11 cellular contexts compared by ENCODE assay signal in genomic region chr7:767941-768729, GRCh38. TPM values are rescaled to one million over a fixed set of nuclear protein-coding genes. Genes with fewer than 3 reads are reported as not detected.
A peak's percentile ranks its signal among the peaks of the same experiment; 100 is the strongest.
DNase-seq lines count a peak whose midpoint lies in the region; ATAC-seq and TF ChIP-seq lines count a peak whose summit lies in the region.
"Had no signal": no experiment of that assay in that cellular context is flagged by ENCODE, and none has a peak within 500 bp of the region (broad histone marks: within the 10 kb centered on the region; RNA-seq: fewer than 3 reads in every experiment).

No MANE protein-coding gene starts in this region.

- peak; percentile 24 for DNase-seq in stimulated activated CD4-positive, alpha-beta T cell treated with anti-CD3 and anti-CD28 coated beads, Interleukin-12 subunit alpha, Interleukin-12 subunit beta, amount 100 ng/mL, for 4 hours
- DNase-seq in stimulated activated CD4-positive, alpha-beta T cell treated with anti-CD3 and anti-CD28 coated beads, Interleukin-4, amount 100 ng/mL, for 24 hours, result no peak
- no peak for DNase-seq in adipocyte (ENCODE audit: low read depth)
- DNase-seq in right cardiac atrium, result peak; percentile 56 to 88 (median 83)
- no peak for DNase-seq in vagina (ENCODE audit: extremely low spot score in 2 of 2)
- no peak for DNase-seq in activated CD8-positive, alpha-beta T cell treated with anti-CD3 and anti-CD28 coated beads, Interleukin-2, amount 10 ng/mL, durations not matched to agents 7 days and 5 days
- DNase-seq in activated T-helper 2 cell treated with anti-CD3 and anti-CD28 coated beads, Interferon-gamma antibody, Interleukin-2, Interleukin-4, amounts not matched to agents 10 μg/mL and 5 μg/mL and 100 μg/mL, durations not matched to agents 14 hours and 24 hours and 36 hours (ENCODE audit: low spot score), result no peak
- no peak for DNase-seq in GOT3 (lab: John Stamatoyannopoulos, UW)
- DNase-seq: activated naive CD8-positive, alpha-beta T cell treated with anti-CD3 and anti-CD28 coated beads, Interleukin-2, amount 10 ng/mL, durations not matched to agents 7 days and 5 days; SHP77 treated with DMSO at 0.1 percent for 48 hours had no signal

- WGBS in right cardiac atrium, result 88% methylated on average over 65 of the region's 65 CpGs

- peaks cover 23% of the 10 kb centered on the region for H3K36me3 Mint-ChIP-seq in activated CD8-positive, alpha-beta T cell treated with anti-CD3 and anti-CD28 coated beads, Interleukin-2, amount 10 ng/mL, durations not matched to agents 7 days and 5 days (ENCODE audit: low read depth)
- H3K36me3 Mint-ChIP-seq in activated T-helper 2 cell treated with anti-CD3 and anti-CD28 coated beads, Interferon-gamma antibody, Interleukin-2, Interleukin-4, amounts not matched to agents 10 μg/mL and 5 μg/mL and 100 μg/mL, durations not matched to agents 14 hours and 24 hours and 36 hours (ENCODE audit: low read depth), result peaks cover 26% of the 10 kb centered on the region

- H3K27me3 ChIP-seq in adipocyte (replicated peaks; ENCODE audit: control insufficient read depth, insufficient read depth, low read length) (no peaks in the 10 kb centered on the region), right cardiac atrium (ENCODE audit: control insufficient read depth, insufficient read depth) (no peaks in the 10 kb centered on the region), vagina (no peaks in the 10 kb centered on the region)

- peaks cover 20% of the 10 kb centered on the region for H3K4me1 ChIP-seq in adipocyte (ENCODE audit: control insufficient read depth, insufficient read depth, low read length)
- peaks cover 6% of the 10 kb centered on the region for H3K4me1 ChIP-seq in right cardiac atrium (ENCODE audit: control insufficient read depth, insufficient read depth, low read length)
- peaks cover 30% of the 10 kb centered on the region for H3K4me1 ChIP-seq in vagina

- peaks cover 30% of the 10 kb centered on the region for H3K36me3 ChIP-seq in adipocyte (ENCODE audit: control insufficient read depth, insufficient read depth, low read length, severe bottlenecking)
- H3K36me3 ChIP-seq in vagina, result peaks cover 0 to 27% of the 10 kb centered on the region in 2 donors

- H3K4me3 ChIP-seq in adipocyte (ENCODE audit: low read length) (peak overlapping the region; percentile 71), right cardiac atrium (ENCODE audit: low read length) (no peak overlapping the region), vagina (no peak overlapping the region)

- CTCF ChIA-PET in activated CD8-positive, alpha-beta T cell treated with anti-CD3 and anti-CD28 coated beads, Interleukin-2, amount 10 ng/mL, durations not matched to agents 7 days and 5 days (lab: Charles Lee), result interaction anchor here (0.5 kb wide), 1 partner anchor 49 kb away, joined by 3 read pairs; no protein-coding TSS in a partner anchor

- H3K9me3 Mint-ChIP-seq in activated CD8-positive, alpha-beta T cell treated with anti-CD3 and anti-CD28 coated beads, Interleukin-2, amount 10 ng/mL, durations not matched to agents 7 days and 5 days (ENCODE audit: insufficient read depth), result no peaks in the 10 kb centered on the region
- H3K9me3 Mint-ChIP-seq in activated T-helper 2 cell treated with anti-CD3 and anti-CD28 coated beads, Interferon-gamma antibody, Interleukin-2, Interleukin-4, amounts not matched to agents 10 μg/mL and 5 μg/mL and 100 μg/mL, durations not matched to agents 14 hours and 24 hours and 36 hours, result no peaks in the 10 kb centered on the region
- H3K9me3 Mint-ChIP-seq: activated naive CD8-positive, alpha-beta T cell treated with anti-CD3 and anti-CD28 coated beads, Interleukin-2, amount 10 ng/mL, durations not matched to agents 7 days and 5 days had no signal

- H3K4me3 Mint-ChIP-seq in activated CD8-positive, alpha-beta T cell treated with anti-CD3 and anti-CD28 coated beads, Interleukin-2, amount 10 ng/mL, durations not matched to agents 7 days and 5 days, result no peak overlapping the region
- no peak overlapping the region for H3K4me3 Mint-ChIP-seq in activated T-helper 2 cell treated with anti-CD3 and anti-CD28 coated beads, Interferon-gamma antibody, Interleukin-2, Interleukin-4, amounts not matched to agents 10 μg/mL and 5 μg/mL and 100 μg/mL, durations not matched to agents 14 hours and 24 hours and 36 hours (ENCODE audit: low read depth)
- H3K4me3 Mint-ChIP-seq: activated naive CD8-positive, alpha-beta T cell treated with anti-CD3 and anti-CD28 coated beads, Interleukin-2, amount 10 ng/mL, durations not matched to agents 7 days and 5 days; CD14-positive monocyte had no signal

- no peaks in the 10 kb centered on the region for H3K27me3 Mint-ChIP-seq in activated CD8-positive, alpha-beta T cell treated with anti-CD3 and anti-CD28 coated beads, Interleukin-2, amount 10 ng/mL, durations not matched to agents 7 days and 5 days (ENCODE audit: low read depth)
- no peaks in the 10 kb centered on the region for H3K27me3 Mint-ChIP-seq in activated T-helper 2 cell treated with anti-CD3 and anti-CD28 coated beads, Interferon-gamma antibody, Interleukin-2, Interleukin-4, amounts not matched to agents 10 μg/mL and 5 μg/mL and 100 μg/mL, durations not matched to agents 14 hours and 24 hours and 36 hours (ENCODE audit: low read depth)
- H3K27me3 Mint-ChIP-seq: activated naive CD8-positive, alpha-beta T cell treated with anti-CD3 and anti-CD28 coated beads, Interleukin-2, amount 10 ng/mL, durations not matched to agents 7 days and 5 days had no signal

- TF ChIP-seq CTCF in vagina (IDR thresholded peaks at IDR 0.05), result no peak

- H3K9ac ChIP-seq in adipocyte (ENCODE audit: low read length), result peak overlapping the region; percentile 65

- POLR2A ChIA-PET in activated CD8-positive, alpha-beta T cell treated with anti-CD3 and anti-CD28 coated beads, Interleukin-2, amount 10 ng/mL, durations not matched to agents 7 days and 5 days (lab: Charles Lee), result no interaction called here

- intact Hi-C loops in right cardiac atrium (cut with DNase I), result no loop called here
- intact Hi-C loops in vagina (cut with DNase I), result no loop called here
- intact Hi-C loops in activated T-helper 2 cell treated with anti-CD3 and anti-CD28 coated beads, Interferon-gamma antibody, Interleukin-2, Interleukin-4, amounts not matched to agents 10 μg/mL and 5 μg/mL and 100 μg/mL, durations not matched to agents 14 hours and 24 hours and 36 hours (cut with micrococcal nuclease), result no loop called here

- no peak for TF ChIP-seq POLR2A in vagina (IDR thresholded peaks at IDR 0.05)

- H3K4me1 Mint-ChIP-seq in activated CD8-positive, alpha-beta T cell treated with anti-CD3 and anti-CD28 coated beads, Interleukin-2, amount 10 ng/mL, durations not matched to agents 7 days and 5 days (ENCODE audit: low read depth), result no peaks in the 10 kb centered on the region
- H3K4me1 Mint-ChIP-seq in activated T-helper 2 cell treated with anti-CD3 and anti-CD28 coated beads, Interferon-gamma antibody, Interleukin-2, Interleukin-4, amounts not matched to agents 10 μg/mL and 5 μg/mL and 100 μg/mL, durations not matched to agents 14 hours and 24 hours and 36 hours (ENCODE audit: low read depth), result no peaks in the 10 kb centered on the region
- H3K4me1 Mint-ChIP-seq: activated naive CD8-positive, alpha-beta T cell treated with anti-CD3 and anti-CD28 coated beads, Interleukin-2, amount 10 ng/mL, durations not matched to agents 7 days and 5 days; CD14-positive monocyte had no signal

- H3K27ac ChIP-seq in right cardiac atrium (ENCODE audit: low read length) (no peak overlapping the region), vagina (peak overlapping the region; percentile 24)

- ATAC-seq in right cardiac atrium, result peak; percentile 54 to 64
- no peak for ATAC-seq in activated CD8-positive, alpha-beta T cell treated with anti-CD3 and anti-CD28 coated beads, Interleukin-2, amount 10 ng/mL, durations not matched to agents 7 days and 5 days

- no peak overlapping the region for H3K27ac Mint-ChIP-seq in activated CD8-positive, alpha-beta T cell treated with anti-CD3 and anti-CD28 coated beads, Interleukin-2, amount 10 ng/mL, durations not matched to agents 7 days and 5 days
- H3K27ac Mint-ChIP-seq in activated T-helper 2 cell treated with anti-CD3 and anti-CD28 coated beads, Interferon-gamma antibody, Interleukin-2, Interleukin-4, amounts not matched to agents 10 μg/mL and 5 μg/mL and 100 μg/mL, durations not matched to agents 14 hours and 24 hours and 36 hours, result no peak overlapping the region
- H3K27ac Mint-ChIP-seq: activated naive CD8-positive, alpha-beta T cell treated with anti-CD3 and anti-CD28 coated beads, Interleukin-2, amount 10 ng/mL, durations not matched to agents 7 days and 5 days had no signal

- H3K9me3 ChIP-seq in adipocyte (ENCODE audit: control insufficient read depth, low read length), result no peaks in the 10 kb centered on the region
- no peaks in the 10 kb centered on the region for H3K9me3 ChIP-seq in right cardiac atrium (ENCODE audit: control insufficient read depth, low read length)
- H3K9me3 ChIP-seq in vagina, result no peaks in the 10 kb centered on the region

RNA-seq across cellular contexts. Expression of gene PRKAR1B, which starts 41.1 kb away (rescaled TPM):
- total RNA-seq in right cardiac atrium (10 to 100 TPM; 22.6 to 38.3 (median 25.1) TPM), vagina (31.4 TPM)
- 20.7 TPM for polyA plus RNA-seq in right cardiac atrium
- 10 to 100 TPM; 56.5 to 58.2 TPM for total RNA-seq in activated CD8-positive, alpha-beta T cell treated with anti-CD3 and anti-CD28 coated beads, Interleukin-2, amount 10 ng/mL, durations not matched to agents 7 days and 5 days
- 31.5 and 38.9 TPM in 2 replicates for total RNA-seq in activated T-helper 2 cell treated with anti-CD3 and anti-CD28 coated beads, Interferon-gamma antibody, Interleukin-2, Interleukin-4, amounts not matched to agents 10 μg/mL and 5 μg/mL and 100 μg/mL, durations not matched to agents 14 hours and 24 hours and 36 hours

RNA-seq across cellular contexts. Expression of gene DNAAF5, which starts 41.6 kb away (rescaled TPM):
- total RNA-seq in right cardiac atrium (10 to 100 TPM; 12.0 to 20.7 (median 16.1) TPM), vagina (29.7 TPM)
- 10.2 TPM for polyA plus RNA-seq in right cardiac atrium
- total RNA-seq in activated CD8-positive, alpha-beta T cell treated with anti-CD3 and anti-CD28 coated beads, Interleukin-2, amount 10 ng/mL, durations not matched to agents 7 days and 5 days, result 10 to 100 TPM; 25.5 to 27.0 TPM
- 41.5 and 41.7 TPM in 2 replicates for total RNA-seq in activated T-helper 2 cell treated with anti-CD3 and anti-CD28 coated beads, Interferon-gamma antibody, Interleukin-2, Interleukin-4, amounts not matched to agents 10 μg/mL and 5 μg/mL and 100 μg/mL, durations not matched to agents 14 hours and 24 hours and 36 hours

Comparison
In these comparisons a context has a peak if more than half of its experiments do, and no peak if none do; other contexts are left out.
1. DNase-seq: peak in stimulated activated CD4-positive, alpha-beta T cell treated with anti-CD3 and anti-CD28 coated beads, Interleukin-12 subunit alpha, Interleukin-12 subunit beta, amount 100 ng/mL, for 4 hours (single experiment) and right cardiac atrium (3 of 3); none in stimulated activated CD4-positive, alpha-beta T cell treated with anti-CD3 and anti-CD28 coated beads, Interleukin-4, amount 100 ng/mL, for 24 hours (single experiment), adipocyte (single experiment), vagina (0 of 2), activated CD8-positive, alpha-beta T cell treated with anti-CD3 and anti-CD28 coated beads, Interleukin-2, amount 10 ng/mL, durations not matched to agents 7 days and 5 days (single experiment), activated T-helper 2 cell treated with anti-CD3 and anti-CD28 coated beads, Interferon-gamma antibody, Interleukin-2, Interleukin-4, amounts not matched to agents 10 μg/mL and 5 μg/mL and 100 μg/mL, durations not matched to agents 14 hours and 24 hours and 36 hours (single experiment) and GOT3 (single experiment).